In the genomic region with DNA sequence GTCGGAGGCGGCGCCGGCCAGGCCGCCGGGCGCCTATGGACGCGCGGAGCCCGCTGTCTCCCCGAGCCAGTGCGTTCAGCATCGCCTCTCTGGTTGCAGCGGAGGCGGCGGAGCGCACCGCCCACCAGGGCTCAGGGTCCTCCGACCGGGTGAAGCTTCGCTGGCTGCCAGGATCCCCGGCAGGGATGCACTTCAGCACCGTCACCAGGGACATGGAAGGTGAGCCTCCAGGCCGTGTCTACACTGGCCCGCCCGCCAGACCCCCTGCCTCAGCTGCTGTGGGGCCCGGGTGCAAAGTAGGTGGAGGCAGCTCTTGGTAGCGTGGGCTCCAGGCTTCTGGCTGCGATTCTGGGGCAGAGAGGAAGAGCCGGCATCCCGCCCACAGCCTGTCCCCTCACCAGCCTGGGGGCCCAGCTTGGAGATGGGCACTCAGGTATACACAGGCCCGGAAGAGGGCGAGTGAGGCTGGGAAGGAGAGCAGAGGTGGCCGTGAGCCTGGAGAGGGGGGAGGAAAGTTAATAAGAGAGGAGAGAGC, we compare ENCODE assay signal across 1 cellular context.
A peak's percentile ranks its signal among the peaks of the same experiment; 100 is the strongest.
TF ChIP-seq lines count a peak whose summit lies in the region.

No MANE protein-coding gene starts in this region.

TF ChIP-seq in HepG2, 621 proteins besides CTCF, POLR2A, EP300 and RAD21:
- TF ChIP-seq, protein P1, sequence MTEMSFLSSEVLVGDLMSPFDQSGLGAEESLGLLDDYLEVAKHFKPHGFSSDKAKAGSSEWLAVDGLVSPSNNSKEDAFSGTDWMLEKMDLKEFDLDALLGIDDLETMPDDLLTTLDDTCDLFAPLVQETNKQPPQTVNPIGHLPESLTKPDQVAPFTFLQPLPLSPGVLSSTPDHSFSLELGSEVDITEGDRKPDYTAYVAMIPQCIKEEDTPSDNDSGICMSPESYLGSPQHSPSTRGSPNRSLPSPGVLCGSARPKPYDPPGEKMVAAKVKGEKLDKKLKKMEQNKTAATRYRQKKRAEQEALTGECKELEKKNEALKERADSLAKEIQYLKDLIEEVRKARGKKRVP (CRISPR knock-in tag; IDR thresholded peaks at IDR 0.05), result no peak
- TF ChIP-seq, protein P2, sequence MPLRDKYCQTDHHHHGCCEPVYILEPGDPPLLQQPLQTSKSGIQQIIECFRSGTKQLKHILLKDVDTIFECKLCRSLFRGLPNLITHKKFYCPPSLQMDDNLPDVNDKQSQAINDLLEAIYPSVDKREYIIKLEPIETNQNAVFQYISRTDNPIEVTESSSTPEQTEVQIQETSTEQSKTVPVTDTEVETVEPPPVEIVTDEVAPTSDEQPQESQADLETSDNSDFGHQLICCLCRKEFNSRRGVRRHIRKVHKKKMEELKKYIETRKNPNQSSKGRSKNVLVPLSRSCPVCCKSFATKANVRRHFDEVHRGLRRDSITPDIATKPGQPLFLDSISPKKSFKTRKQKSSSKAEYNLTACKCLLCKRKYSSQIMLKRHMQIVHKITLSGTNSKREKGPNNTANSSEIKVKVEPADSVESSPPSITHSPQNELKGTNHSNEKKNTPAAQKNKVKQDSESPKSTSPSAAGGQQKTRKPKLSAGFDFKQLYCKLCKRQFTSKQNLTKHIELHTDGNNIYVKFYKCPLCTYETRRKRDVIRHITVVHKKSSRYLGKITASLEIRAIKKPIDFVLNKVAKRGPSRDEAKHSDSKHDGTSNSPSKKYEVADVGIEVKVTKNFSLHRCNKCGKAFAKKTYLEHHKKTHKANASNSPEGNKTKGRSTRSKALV (CRISPR knock-in tag; IDR thresholded peaks at IDR 0.05), result peak; percentile 74
- TF ChIP-seq YEATS4 (CRISPR knock-in tag; IDR thresholded peaks at IDR 0.05; ENCODE audit: borderline replicate concordance) (no peak), ZNF747 (CRISPR knock-in tag; IDR thresholded peaks at IDR 0.05; ENCODE audit: borderline replicate concordance) (no peak), SRY (CRISPR knock-in tag; IDR thresholded peaks at IDR 0.05) (no peak), ZNF768 (CRISPR knock-in tag; IDR thresholded peaks at IDR 0.05) (peak; percentile 10; the same call in 1 of the 2 replicates), ZNF75D (CRISPR knock-in tag; IDR thresholded peaks at IDR 0.05; ENCODE audit: borderline replicate concordance) (no peak), FOSL1 (CRISPR knock-in tag; IDR thresholded peaks at IDR 0.05; ENCODE audit: borderline replicate concordance) (no peak)
